Comparison of ENCODE assay signal across 1 cellular context in the genomic region with DNA sequence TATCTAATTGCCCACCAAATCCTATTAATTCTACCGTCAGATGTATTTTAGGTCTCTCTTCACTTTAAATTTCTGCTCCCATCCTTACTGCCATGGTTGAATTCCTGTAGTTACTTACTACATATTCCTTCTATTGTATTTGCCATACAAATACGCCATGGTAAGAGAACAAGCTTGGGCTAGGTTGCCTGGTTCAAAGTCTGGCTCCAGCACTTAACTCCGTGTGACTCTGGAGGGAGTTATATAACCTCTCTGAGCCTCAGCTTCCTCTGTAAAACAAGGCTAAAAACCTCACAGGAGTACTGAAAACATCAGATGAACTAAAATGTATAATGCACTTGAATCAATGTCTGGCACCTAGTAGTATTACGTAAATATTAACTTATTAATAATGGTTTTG.
TF ChIP-seq lines count a peak whose summit lies in the region.

No MANE protein-coding gene starts in this region.

TF ChIP-seq in A549, 52 proteins besides CTCF, POLR2A, EP300 and RAD21 (continued from another document):
- no peak for TF ChIP-seq USF2 (IDR thresholded peaks at IDR 0.05)
- TF ChIP-seq HEYL (CRISPR knock-in tag; IDR thresholded peaks at IDR 0.05) = no peak
TF ChIP-seq in A549: peak in this region for 0.
